Comparison of ENCODE assay signal across 1 cellular context in genomic region chr5:65823174-65823573, GRCh38.
TF ChIP-seq lines count a peak whose summit lies in the region.

No MANE protein-coding gene starts in this region.

TF ChIP-seq in HCT116, 20 proteins besides CTCF, POLR2A, EP300 and RAD21 (continued from another document):
- no peak for TF ChIP-seq REST (IDR thresholded peaks at IDR 0.05; ENCODE audit: low read depth)
